ENCODE assay signal across 1 cellular context in the genomic region with DNA sequence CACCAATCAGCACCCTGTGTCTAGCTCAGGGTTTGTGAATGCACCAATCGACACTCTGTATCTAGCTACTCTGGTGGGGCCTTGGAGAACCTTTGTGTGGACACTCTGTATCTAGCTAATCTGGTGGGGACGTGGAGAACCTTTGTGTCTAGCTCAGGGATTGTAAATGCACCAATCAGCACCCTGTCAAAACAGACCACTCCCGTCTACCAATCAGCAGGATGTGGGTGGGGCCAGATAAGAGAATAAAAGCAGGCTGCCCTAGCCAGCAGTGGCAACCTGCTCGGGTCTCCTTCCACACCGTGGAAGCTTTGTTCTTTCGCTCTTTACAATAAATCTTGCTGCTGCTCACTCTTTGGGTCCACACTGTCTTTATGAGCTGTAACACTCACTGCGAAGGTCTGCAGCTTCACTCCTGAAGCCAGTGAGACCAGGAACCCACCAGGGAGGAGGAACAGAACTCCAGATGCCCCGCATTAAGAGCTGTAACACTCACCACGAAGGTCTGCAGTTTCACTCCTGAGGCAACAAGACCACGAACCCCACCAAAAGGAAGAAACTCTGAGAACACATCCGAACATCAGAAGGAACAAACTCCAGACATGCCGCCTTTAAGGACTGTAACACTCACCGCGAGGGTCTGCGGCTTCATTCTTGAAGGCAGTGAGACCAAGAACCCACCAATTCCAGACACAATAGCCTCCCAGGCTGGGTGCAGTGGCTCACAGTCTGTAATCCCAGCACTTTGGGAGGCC.
TF ChIP-seq lines count a peak whose summit lies in the region.

No MANE protein-coding gene starts in this region.

TF ChIP-seq in HepG2, 621 proteins besides CTCF, POLR2A, EP300 and RAD21:
- TF ChIP-seq NFYB (CRISPR knock-in tag; IDR thresholded peaks at IDR 0.05) (peak; percentile 70), NFYC (CRISPR knock-in tag; IDR thresholded peaks at IDR 0.05) (peak; percentile 51)
